Comparison of ENCODE assay signal across 8 cellular contexts in the genomic region with DNA sequence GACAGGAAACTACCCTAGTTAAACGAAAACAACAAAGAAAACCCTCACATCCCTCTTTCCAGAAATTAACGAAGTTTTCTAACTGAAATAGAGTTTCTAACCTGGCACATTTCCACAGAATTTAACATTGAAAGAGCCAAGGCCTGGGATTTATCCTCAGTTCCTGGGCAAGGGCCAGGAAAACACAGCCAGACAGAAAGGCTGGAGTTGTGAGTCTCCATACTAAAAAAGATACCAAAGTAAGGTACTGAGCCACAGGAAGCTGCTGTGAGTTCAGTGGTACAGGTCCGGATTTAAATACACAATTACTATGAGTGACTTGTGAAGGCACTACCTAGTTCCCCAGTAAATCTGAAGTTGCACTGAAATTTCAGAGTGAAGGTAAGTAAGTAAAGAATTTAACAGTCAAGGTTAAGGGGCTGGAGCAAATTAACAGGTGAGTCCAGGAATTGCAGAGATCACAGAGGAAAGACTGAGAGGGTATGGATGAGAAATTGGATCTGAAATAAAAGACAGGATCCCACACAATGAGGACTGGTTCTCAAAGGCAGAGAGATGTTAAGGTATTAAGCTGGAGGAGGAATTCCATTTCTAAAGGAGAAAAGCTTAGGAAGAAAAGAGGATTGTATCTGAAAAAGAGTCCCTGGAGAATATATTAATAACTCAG. TPM values are rescaled to one million over a fixed set of nuclear protein-coding genes. Genes with fewer than 3 reads are reported as not detected.
A peak's percentile ranks its signal among the peaks of the same experiment; 100 is the strongest.
DNase-seq lines count a peak whose midpoint lies in the region; ATAC-seq and TF ChIP-seq lines count a peak whose summit lies in the region.

No MANE protein-coding gene starts in this region.

- H3K4me1 Mint-ChIP-seq in activated CD8-positive, alpha-beta T cell treated with anti-CD3 and anti-CD28 coated beads for 36 hours (ENCODE audit: low read depth) = peaks cover 55% of the 10 kb centered on the region

- POLR2A ChIA-PET in activated CD8-positive, alpha-beta T cell treated with anti-CD3 and anti-CD28 coated beads for 36 hours (lab: Charles Lee) = interaction anchor here (0.9 to 12.8 kb wide), 10 partner anchors 13 to 95 kb away, joined by 3 to 160 read pairs (median 8); a partner anchor contains a TSS

- WGBS in heart right ventricle, 2 donors = 0 to 1% methylated on average over 3 of the region's 3 CpGs

- H3K27ac Mint-ChIP-seq in activated CD8-positive, alpha-beta T cell treated with anti-CD3 and anti-CD28 coated beads for 36 hours = peak overlapping the region; percentile 91

- peak; percentile 19 for DNase-seq in activated CD8-positive, alpha-beta T cell treated with anti-CD3 and anti-CD28 coated beads for 36 hours
- DNase-seq in heart right ventricle = peak in 1 of 2 donors; percentile 58
- DNase-seq in renal cortical epithelial cell (ENCODE audit: low read depth) = peak; percentile 21
- no peak for DNase-seq in NCI-H1417 treated with DMSO at 0.1 percent for 48 hours (lab: John Stamatoyannopoulos, UW)
- DNase-seq in HUDEP-2 (lab: John Stamatoyannopoulos, UW; ENCODE audit: unreplicated experiment in 76 of 76) = no peak
- no peak for DNase-seq in activated CD4-positive, alpha-beta T cell treated with anti-CD3 and anti-CD28 coated beads, Interleukin-2, amount 50 U/mL, for 1 hour

- H3K9me3 Mint-ChIP-seq in activated CD8-positive, alpha-beta T cell treated with anti-CD3 and anti-CD28 coated beads for 36 hours = no peaks in the 10 kb centered on the region

- intact Hi-C loops in activated CD8-positive, alpha-beta T cell treated with anti-CD3 and anti-CD28 coated beads for 36 hours (cut with micrococcal nuclease) = no loop called here
- intact Hi-C loops in heart right ventricle (cut with DNase I) = loop anchor here in 5 of 10 donors (1.0 to 5.0 kb wide), 3 partner anchors 30 to 40 kb away; a partner anchor contains a TSS

- H3K4me3 Mint-ChIP-seq in activated CD8-positive, alpha-beta T cell treated with anti-CD3 and anti-CD28 coated beads for 36 hours = peak overlapping the region; percentile 83

- H3K36me3 ChIP-seq in HUES48 (ENCODE audit: control insufficient read depth, insufficient read depth, low read length) (no peaks in the 10 kb centered on the region), heart right ventricle (peaks cover 0 to 19% (median 0%) of the 10 kb centered on the region in 9 donors)

- no peak overlapping the region for H3K9ac ChIP-seq in HUES48 (ENCODE audit: low read depth, low read length)

- H3K36me3 Mint-ChIP-seq in activated CD8-positive, alpha-beta T cell treated with anti-CD3 and anti-CD28 coated beads for 36 hours (ENCODE audit: low read depth) = peaks cover 32% of the 10 kb centered on the region

- ATAC-seq in activated CD8-positive, alpha-beta T cell treated with anti-CD3 and anti-CD28 coated beads for 36 hours = no peak
- ATAC-seq in heart right ventricle (no peak), GM21528 (IDR thresholded peaks at IDR 0.05; ENCODE audit: low FRiP score, unreplicated experiment) (no peak)

- peaks cover 70% of the 10 kb centered on the region for H3K27me3 ChIP-seq in HUES48 (ENCODE audit: control insufficient read depth, insufficient read depth, low read length)
- peaks cover 0 to 9% (median 0%) of the 10 kb centered on the region in 7 donors for H3K27me3 ChIP-seq in heart right ventricle

- peaks cover 13% of the 10 kb centered on the region for H3K4me1 ChIP-seq in HUES48 (ENCODE audit: control insufficient read depth, insufficient read depth, low read length)
- H3K4me1 ChIP-seq in heart right ventricle = peaks cover 4 to 86% (median 67%) of the 10 kb centered on the region in 9 donors

- H3K27me3 Mint-ChIP-seq in activated CD8-positive, alpha-beta T cell treated with anti-CD3 and anti-CD28 coated beads for 36 hours = no peaks in the 10 kb centered on the region

- TF ChIP-seq CTCF in activated CD8-positive, alpha-beta T cell treated with anti-CD3 and anti-CD28 coated beads for 36 hours (IDR thresholded peaks at IDR 0.05) = no peak
- no peak for TF ChIP-seq CTCF in heart right ventricle (IDR thresholded peaks at IDR 0.05)

- no peaks in the 10 kb centered on the region for H3K9me3 ChIP-seq in HUES48 (ENCODE audit: control insufficient read depth, insufficient read depth, low read length)
- H3K9me3 ChIP-seq in heart right ventricle = no peaks in the 10 kb centered on the region

- CTCF ChIA-PET in activated CD8-positive, alpha-beta T cell treated with anti-CD3 and anti-CD28 coated beads for 36 hours (lab: Charles Lee) = interaction anchor here (0.9 to 4.0 kb wide), 8 partner anchors 12 to 112 kb away, joined by 3 to 19 read pairs (median 4); a partner anchor contains a TSS

- peak overlapping the region; percentile 72 for H3K4me3 ChIP-seq in HUES48 (ENCODE audit: low read depth, low read length)
- peak overlapping the region; percentile 56 to 88 (median 68) for H3K4me3 ChIP-seq in heart right ventricle

- H3K27ac ChIP-seq in HUES48 (ENCODE audit: low read depth, low read length) (no peak overlapping the region), heart right ventricle (peak overlapping the region; percentile 92 to 100 (median 98))

RNA-seq across cellular contexts. Expression of a gene that starts 0.9 kb away (rescaled TPM):
- total RNA-seq in activated CD8-positive, alpha-beta T cell treated with anti-CD3 and anti-CD28 coated beads for 36 hours = 10 to 100 TPM; 41.5 to 43.6 TPM
- total RNA-seq in heart right ventricle (10 to 100 TPM; 21.2 to 30.0 (median 24.5) TPM), renal cortical epithelial cell (15.8 TPM in 2 replicates)
- 1 to 10 TPM; 7.1 to 9.4 TPM for polyA plus RNA-seq in heart right ventricle

RNA-seq across cellular contexts. Expression of a gene that starts 7.5 kb away (rescaled TPM):
- total RNA-seq in activated CD8-positive, alpha-beta T cell treated with anti-CD3 and anti-CD28 coated beads for 36 hours = 1 to 10 TPM; 6.6 to 7.7 TPM
- total RNA-seq in heart right ventricle (1 to 10 TPM in 6 of 10 donors, under 1 TPM in 4; 0.66 to 1.5 (median 1.0) TPM), renal cortical epithelial cell (0.15 TPM in 1 of 2 replicates, not detected in the other)
- 1 to 10 TPM in 1 of 2 donors, under 1 TPM in 1; 0.88 to 1.7 TPM for polyA plus RNA-seq in heart right ventricle

RNA-seq across cellular contexts. Expression of a gene that starts 7.6 kb away (rescaled TPM):
- 10 to 100 TPM; 22.3 to 23.3 TPM for total RNA-seq in activated CD8-positive, alpha-beta T cell treated with anti-CD3 and anti-CD28 coated beads for 36 hours
- total RNA-seq in heart right ventricle = 10 to 100 TPM; 30.9 to 44.7 (median 38.5) TPM
- 10 to 100 TPM; 44.2 to 64.5 TPM for polyA plus RNA-seq in heart right ventricle
- 8.9 and 12.4 TPM in 2 replicates for total RNA-seq in renal cortical epithelial cell

RNA-seq across cellular contexts. Expression of a gene that starts 29.6 kb away (rescaled TPM):
- 100 to 1,000 TPM; 261 to 269 TPM for total RNA-seq in activated CD8-positive, alpha-beta T cell treated with anti-CD3 and anti-CD28 coated beads for 36 hours
- total RNA-seq in heart right ventricle (10 to 100 TPM; 55.5 to 90.5 (median 67.4) TPM), renal cortical epithelial cell (209 and 238 TPM in 2 replicates)
- 100 to 1,000 TPM in 1 of 2 donors, 10 to 100 TPM in 1; 34.5 to 151 TPM for polyA plus RNA-seq in heart right ventricle

RNA-seq across cellular contexts. Expression of a gene that starts 38.4 kb away (rescaled TPM):
- total RNA-seq in activated CD8-positive, alpha-beta T cell treated with anti-CD3 and anti-CD28 coated beads for 36 hours = 10 to 100 TPM; 25.8 to 26.3 TPM
- 10 to 100 TPM; 20.4 to 26.3 (median 23.0) TPM for total RNA-seq in heart right ventricle
- 10 to 100 TPM; 17.7 to 24.5 TPM for polyA plus RNA-seq in heart right ventricle
- 39.6 and 40.6 TPM in 2 replicates for total RNA-seq in renal cortical epithelial cell

Comparison
In these comparisons a context has a peak if more than half of its experiments do, and no peak if none do; other contexts are left out.
1. DNase-seq: peak in activated CD8-positive, alpha-beta T cell treated with anti-CD3 and anti-CD28 coated beads for 36 hours (single experiment) and renal cortical epithelial cell (single experiment); none in NCI-H1417 treated with DMSO at 0.1 percent for 48 hours (single experiment), HUDEP-2 (0 of 76) and activated CD4-positive, alpha-beta T cell treated with anti-CD3 and anti-CD28 coated beads, Interleukin-2, amount 50 U/mL, for 1 hour (single experiment).